ENCODE assay signal across 8 cellular contexts in genomic region chr4:139177888-139178609, GRCh38. TPM values are rescaled to one million over a fixed set of nuclear protein-coding genes. Genes with fewer than 3 reads are reported as not detected.
DNase-seq lines count a peak whose midpoint lies in the region; ATAC-seq and TF ChIP-seq lines count a peak whose summit lies in the region.

No MANE protein-coding gene starts in this region.

- TF ChIP-seq POLR2A in GM19099 (IDR thresholded peaks at IDR 0.05; ENCODE audit: extremely low read depth, insufficient read length, low read depth), result peak; percentile 61

- peaks cover 19% of the 10 kb centered on the region for H3K36me3 Mint-ChIP-seq in central memory CD8-positive, alpha-beta T cell (ENCODE audit: insufficient read depth)

- peak; percentile 82 to 88 for DNase-seq in AML-193 (lab: John Stamatoyannopoulos, UW)
- peak; percentile 63 for DNase-seq in NCI-H345 treated with DMSO at 0.1 percent for 48 hours (lab: John Stamatoyannopoulos, UW; ENCODE audit: unreplicated experiment)
- DNase-seq in central memory CD8-positive, alpha-beta T cell (ENCODE audit: low spot score in 2 of 2), result peak; percentile 74 to 82
- peak; percentile 61 for DNase-seq in kidney epithelial cell (ENCODE audit: low read depth)
- DNase-seq in stimulated activated CD4-positive, alpha-beta T cell treated with anti-CD3 and anti-CD28 coated beads, Interleukin-15, amount 100 ng/mL, for 24 hours, result peak; percentile 94

- peak; percentile 70 for ATAC-seq in HG03354 (IDR thresholded peaks at IDR 0.05; ENCODE audit: poor library complexity, severe bottlenecking, unreplicated experiment)
- peak; percentile 76 to 78 for ATAC-seq in activated CD4-positive, CD25-positive, alpha-beta regulatory T cell treated with anti-CD3 and anti-CD28 coated beads, Interleukin-2, amount 50 U/mL, for 24 hours
- ATAC-seq in central memory CD8-positive, alpha-beta T cell (replicated peaks; ENCODE audit: extremely low read depth, poor library complexity, severe bottlenecking), result peak; percentile 66

- H3K27me3 ChIP-seq in kidney epithelial cell (ENCODE audit: control insufficient read depth, insufficient read depth, low read length), result no peaks in the 10 kb centered on the region

- H3K9me3 Mint-ChIP-seq in central memory CD8-positive, alpha-beta T cell, result no peaks in the 10 kb centered on the region

- peak overlapping the region; percentile 73 for H3K4me3 ChIP-seq in kidney epithelial cell (ENCODE audit: low read depth, low read length)

- H3K27ac Mint-ChIP-seq in central memory CD8-positive, alpha-beta T cell (ENCODE audit: low read depth), result peak overlapping the region; percentile 93

- no peaks in the 10 kb centered on the region for H3K27me3 Mint-ChIP-seq in central memory CD8-positive, alpha-beta T cell

- peak overlapping the region; percentile 90 for H3K4me3 Mint-ChIP-seq in central memory CD8-positive, alpha-beta T cell

- peaks cover 12% of the 10 kb centered on the region for H3K4me1 Mint-ChIP-seq in central memory CD8-positive, alpha-beta T cell

- H3K36me3 ChIP-seq in kidney epithelial cell (ENCODE audit: control insufficient read depth, insufficient read depth, low read length), result no peaks in the 10 kb centered on the region

- no peak for TF ChIP-seq CTCF in kidney epithelial cell (IDR thresholded peaks at IDR 0.05; ENCODE audit: insufficient read depth, low read length, poor library complexity, severe bottlenecking)

RNA-seq across cellular contexts. Expression of gene ELF2, which starts 1.0 kb away (rescaled TPM):
- total RNA-seq in kidney epithelial cell, result 14.3 and 19.8 TPM in 2 replicates

Comparison
In these comparisons a context has a peak if more than half of its experiments do, and no peak if none do; other contexts are left out.
1. Peak in every context shown above with its lines: DNase-seq, ATAC-seq and H3K4me3 ChIP-seq.